24 cellular contexts compared by ENCODE assay signal in genomic region chr10:48648172-48648942, GRCh38. TPM values are rescaled to one million over a fixed set of nuclear protein-coding genes. Genes with fewer than 3 reads are reported as not detected.
"Had no signal": no experiment of that assay in that cellular context is flagged by ENCODE, and none has a peak within 500 bp of the region (broad histone marks: within the 10 kb centered on the region; RNA-seq: fewer than 3 reads in every experiment).

No MANE protein-coding gene starts in this region.

- H3K27me3 ChIP-seq: ovary, testis had no signal

- DNase-seq: activated B cell treated with CpG ODN at 0.5 μM for 24 hours; activated CD4-positive, alpha-beta memory T cell treated with anti-CD3 and anti-CD28 coated beads for 36 hours; activated CD4-positive, alpha-beta T cell treated with anti-CD3 and anti-CD28 coated beads for 36 hours; activated CD8-positive, alpha-beta memory T cell treated with anti-CD3 and anti-CD28 coated beads, Interleukin-2, amount 10 ng/mL, durations not matched to agents 7 days and 5 days; activated gamma-delta T cell; activated naive CD4-positive, alpha-beta T cell treated with anti-CD3 and anti-CD28 coated beads, Interleukin-2, amount 50 U/mL, for 16 hours; activated naive CD8-positive, alpha-beta T cell treated with anti-CD3 and anti-CD28 coated beads, Interleukin-2, amount 50 U/mL, for 24 hours; activated T-cell treated with anti-CD3 and anti-CD28 coated beads for 4 hours; effector CD8-positive, alpha-beta T cell; erythroblast; foreskin keratinocyte; kidney; lower lobe of right lung; naive thymus-derived CD8-positive, alpha-beta T cell; ovary; right cardiac atrium; stimulated activated CD4-positive, alpha-beta T cell treated with anti-CD3 and anti-CD28 coated beads, Interleukin-4, amount 100 ng/mL, for 24 hours; SW 1271; T-helper 17 cell; testis; trophoblast cell had no signal

- FAIRE-seq: kidney had no signal

- H3K4me3 ChIP-seq: cardiac muscle cell, lower lobe of right lung, ovary, prostate gland, testis had no signal

- H3K27ac ChIP-seq: cardiac muscle cell, foreskin keratinocyte, lower lobe of right lung, ovary, prostate gland, testis had no signal

- H3K36me3 ChIP-seq: cardiac muscle cell, lower lobe of right lung, ovary, prostate gland had no signal

- ATAC-seq: activated CD4-positive, alpha-beta T cell treated with anti-CD3 and anti-CD28 coated beads for 36 hours; activated CD8-positive, alpha-beta memory T cell treated with anti-CD3 and anti-CD28 coated beads, Interleukin-2, amount 10 ng/mL, durations not matched to agents 7 days and 5 days; activated naive CD8-positive, alpha-beta T cell treated with anti-CD3 and anti-CD28 coated beads, Interleukin-2, amount 50 U/mL, for 24 hours; foreskin keratinocyte; left lobe of liver; naive thymus-derived CD8-positive, alpha-beta T cell; right cardiac atrium; T-helper 17 cell had no signal

RNA-seq across cellular contexts. Expression of gene WDFY4, which starts 36.3 kb away (rescaled TPM):
- total RNA-seq: activated CD4-positive, alpha-beta memory T cell treated with anti-CD3 and anti-CD28 coated beads for 36 hours; cardiac muscle cell had no signal

RNA-seq across cellular contexts. Expression of gene ARHGAP22, which starts 43.5 kb away (rescaled TPM):
- total RNA-seq: activated CD4-positive, alpha-beta memory T cell treated with anti-CD3 and anti-CD28 coated beads for 36 hours; activated CD8-positive, alpha-beta memory T cell treated with anti-CD3 and anti-CD28 coated beads, Interleukin-2, amount 10 ng/mL, durations not matched to agents 7 days and 5 days had no signal
